1 cellular context compared by ENCODE assay signal in genomic region chr6:136612666-136613389, GRCh38.
TF ChIP-seq lines count a peak whose summit lies in the region.

No MANE protein-coding gene starts in this region.

TF ChIP-seq in GM23338, 12 proteins besides CTCF, POLR2A, EP300 and RAD21 (continued from another document):
- TF ChIP-seq ZNF462 (CRISPR knock-in tag; IDR thresholded peaks at IDR 0.05) = 0 out of 2 replicates have a peak, but pooled peaks have one; percentile 25
- TF ChIP-seq EZH2phosphoT487 (IDR thresholded peaks at IDR 0.05; ENCODE audit: unreplicated experiment) = no peak
